In genomic region chr2:120014231-120014990, GRCh38 we compare ENCODE assay signal across 9 cellular contexts. TPM values are rescaled to one million over a fixed set of nuclear protein-coding genes. Genes with fewer than 3 reads are reported as not detected.
A peak's percentile ranks its signal among the peaks of the same experiment; 100 is the strongest.
DNase-seq lines count a peak whose midpoint lies in the region; ATAC-seq and TF ChIP-seq lines count a peak whose summit lies in the region.
"Had no signal": no experiment of that assay in that cellular context is flagged by ENCODE, and none has a peak within 500 bp of the region (broad histone marks: within the 10 kb centered on the region; RNA-seq: fewer than 3 reads in every experiment).

No MANE protein-coding gene starts in this region.

- H3K4me3 ChIP-seq in suprapubic skin: peak overlapping the region; percentile 82

- H3K4me1 ChIP-seq in suprapubic skin: peaks cover 15% of the 10 kb centered on the region

- no peaks in the 10 kb centered on the region for H3K9me3 Mint-ChIP-seq in activated naive CD8-positive, alpha-beta T cell (ENCODE audit: low read depth)
- no peaks in the 10 kb centered on the region for H3K9me3 Mint-ChIP-seq in activated naive CD8-positive, alpha-beta T cell treated with anti-CD3 and anti-CD28 coated beads for 36 hours
- no peaks in the 10 kb centered on the region for H3K9me3 Mint-ChIP-seq in activated T-helper 17 cell treated with anti-CD3 and anti-CD28 coated beads, Interleukin-2, amount 50 U/mL, for 72 hours

- H3K27me3 ChIP-seq in suprapubic skin: no peaks in the 10 kb centered on the region
- H3K27me3 ChIP-seq: tibial nerve had no signal

- H3K27ac Mint-ChIP-seq in activated naive CD8-positive, alpha-beta T cell: no peak overlapping the region
- H3K27ac Mint-ChIP-seq in activated naive CD8-positive, alpha-beta T cell treated with anti-CD3 and anti-CD28 coated beads for 36 hours: no peak overlapping the region
- H3K27ac Mint-ChIP-seq in activated T-helper 17 cell treated with anti-CD3 and anti-CD28 coated beads, Interleukin-2, amount 50 U/mL, for 72 hours: no peak overlapping the region

- H3K4me3 Mint-ChIP-seq in activated naive CD8-positive, alpha-beta T cell: peak overlapping the region; percentile 86
- H3K4me3 Mint-ChIP-seq in activated naive CD8-positive, alpha-beta T cell treated with anti-CD3 and anti-CD28 coated beads for 36 hours: no peak overlapping the region
- H3K4me3 Mint-ChIP-seq in activated T-helper 17 cell treated with anti-CD3 and anti-CD28 coated beads, Interleukin-2, amount 50 U/mL, for 72 hours: peak overlapping the region; percentile 81

- no peak overlapping the region for H3K27ac ChIP-seq in suprapubic skin

- no peaks in the 10 kb centered on the region for H3K36me3 Mint-ChIP-seq in activated naive CD8-positive, alpha-beta T cell
- H3K36me3 Mint-ChIP-seq in activated naive CD8-positive, alpha-beta T cell treated with anti-CD3 and anti-CD28 coated beads for 36 hours: no peaks in the 10 kb centered on the region
- H3K36me3 Mint-ChIP-seq in activated T-helper 17 cell treated with anti-CD3 and anti-CD28 coated beads, Interleukin-2, amount 50 U/mL, for 72 hours (ENCODE audit: low read depth): no peaks in the 10 kb centered on the region

- H3K9me3 ChIP-seq in suprapubic skin: no peaks in the 10 kb centered on the region
- H3K9me3 ChIP-seq: tibial nerve had no signal

- 62% methylated on average over 8 of the region's 8 CpGs for WGBS in suprapubic skin

- no peak for ATAC-seq in activated T-helper 17 cell treated with anti-CD3 and anti-CD28 coated beads, Interleukin-2, amount 50 U/mL, for 72 hours (replicated peaks)

- no peaks in the 10 kb centered on the region for H3K27me3 Mint-ChIP-seq in activated naive CD8-positive, alpha-beta T cell
- H3K27me3 Mint-ChIP-seq in activated naive CD8-positive, alpha-beta T cell treated with anti-CD3 and anti-CD28 coated beads for 36 hours: no peaks in the 10 kb centered on the region
- H3K27me3 Mint-ChIP-seq in activated T-helper 17 cell treated with anti-CD3 and anti-CD28 coated beads, Interleukin-2, amount 50 U/mL, for 72 hours: no peaks in the 10 kb centered on the region

- H3K36me3 ChIP-seq in suprapubic skin: no peaks in the 10 kb centered on the region
- H3K36me3 ChIP-seq: tibial nerve had no signal

- no peak for DNase-seq in activated naive CD8-positive, alpha-beta T cell treated with anti-CD3 and anti-CD28 coated beads for 36 hours
- DNase-seq in kidney glomerular epithelial cell (lab: John Stamatoyannopoulos, UW): peak; percentile 22
- DNase-seq in suprapubic skin (ENCODE audit: low spot score in 2 of 2): no peak
- DNase-seq in COLO829 (ENCODE audit: low spot score): no peak
- no peak for DNase-seq in foreskin melanocyte
- no peak for DNase-seq in stimulated activated CD4-positive, alpha-beta T cell treated with anti-CD3 and anti-CD28 coated beads, Interleukin-12 subunit alpha, Interleukin-12 subunit beta, amount 100 ng/mL, for 4 hours

- TF ChIP-seq EP300 in suprapubic skin (IDR thresholded peaks at IDR 0.05): no peak

- TF ChIP-seq POLR2A in suprapubic skin (IDR thresholded peaks at IDR 0.05): no peak

- no peak for TF ChIP-seq CTCF in suprapubic skin (IDR thresholded peaks at IDR 0.05)

- H3K4me1 Mint-ChIP-seq in activated naive CD8-positive, alpha-beta T cell (ENCODE audit: low read depth): peaks cover 18% of the 10 kb centered on the region
- H3K4me1 Mint-ChIP-seq in activated naive CD8-positive, alpha-beta T cell treated with anti-CD3 and anti-CD28 coated beads for 36 hours: peaks cover 16% of the 10 kb centered on the region
- H3K4me1 Mint-ChIP-seq in activated T-helper 17 cell treated with anti-CD3 and anti-CD28 coated beads, Interleukin-2, amount 50 U/mL, for 72 hours: peaks cover 10% of the 10 kb centered on the region

RNA-seq across cellular contexts. Expression of gene EPB41L5, which starts 1.5 kb away (rescaled TPM):
- 1 to 10 TPM; 3.8 to 4.5 TPM for total RNA-seq in activated naive CD8-positive, alpha-beta T cell treated with anti-CD3 and anti-CD28 coated beads for 36 hours
- total RNA-seq in activated T-helper 17 cell treated with anti-CD3 and anti-CD28 coated beads, Interleukin-2, amount 50 U/mL, for 72 hours: 1 to 10 TPM; 1.9 to 2.4 TPM
- total RNA-seq in suprapubic skin: 10 to 100 TPM; 19.5 to 34.6 (median 31.0) TPM
